In the genomic region with DNA sequence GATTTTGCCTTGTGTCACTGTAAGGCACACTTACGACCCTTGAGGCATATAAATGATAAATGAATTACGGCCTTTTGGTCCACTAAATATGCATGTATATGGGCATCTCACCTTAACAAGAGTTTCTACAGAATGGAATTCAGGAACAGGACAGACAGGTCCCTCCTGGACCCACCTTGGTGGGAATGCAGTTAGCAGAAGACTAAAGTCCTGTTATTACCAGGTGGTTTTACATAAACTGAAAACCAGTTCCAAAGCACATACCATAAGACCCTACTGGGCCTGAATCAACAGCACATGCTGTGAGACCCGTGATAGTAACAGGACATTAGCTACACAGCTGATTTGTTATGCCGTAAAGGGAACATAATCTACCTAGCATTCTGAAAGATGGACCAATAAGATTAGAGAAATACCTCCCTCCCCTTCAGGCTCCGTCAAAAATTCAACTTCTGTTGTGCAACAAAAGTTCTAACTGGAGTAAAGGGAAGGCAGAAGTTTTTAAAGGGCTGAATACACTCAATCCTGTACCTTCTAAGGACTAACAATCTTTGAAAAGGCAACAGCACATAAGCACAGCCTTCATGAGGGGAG, we compare ENCODE assay signal across 26 cellular contexts. TPM values are rescaled to one million over a fixed set of nuclear protein-coding genes. Genes with fewer than 3 reads are reported as not detected.
"Had no signal": no experiment of that assay in that cellular context is flagged by ENCODE, and none has a peak within 500 bp of the region (broad histone marks: within the 10 kb centered on the region; RNA-seq: fewer than 3 reads in every experiment).

No MANE protein-coding gene starts in this region.

- H3K36me3 Mint-ChIP-seq: activated CD8-positive, alpha-beta memory T cell treated with anti-CD3 and anti-CD28 coated beads, Interleukin-2, amount 10 ng/mL, durations not matched to agents 7 days and 5 days; activated naive CD8-positive, alpha-beta T cell had no signal

- H3K27ac Mint-ChIP-seq: activated B cell treated with CpG ODN at 0.5 μM for 24 hours; activated CD4-positive, alpha-beta T cell treated with anti-CD3 and anti-CD28 coated beads, Interleukin-2, amount 10 ng/mL, durations not matched to agents 24 days and 14 days; activated CD8-positive, alpha-beta memory T cell treated with anti-CD3 and anti-CD28 coated beads, Interleukin-2, amount 10 ng/mL, durations not matched to agents 7 days and 5 days; activated naive CD4-positive, alpha-beta T cell treated with anti-CD3 and anti-CD28 coated beads for 36 hours; activated naive CD8-positive, alpha-beta T cell; activated T-cell treated with anti-CD3 and anti-CD28 coated beads, Interleukin-2, amount 50 U/mL, for 24 hours; T-helper 2 cell treated with Interferon-gamma antibody and Interleukin-4, amounts not matched to agents 5 μg/mL and 100 μg/mL, for 36 hours had no signal

- H3K9me3 ChIP-seq: MG63, Peyer's patch, SJSA1 had no signal

- H3K9me3 Mint-ChIP-seq: activated B cell treated with CpG ODN at 0.5 μM for 24 hours; activated CD4-positive, alpha-beta T cell treated with anti-CD3 and anti-CD28 coated beads, Interleukin-2, amount 10 ng/mL, durations not matched to agents 24 days and 14 days; activated naive CD4-positive, alpha-beta T cell treated with anti-CD3 and anti-CD28 coated beads for 36 hours; activated T-cell treated with anti-CD3 and anti-CD28 coated beads, Interleukin-2, amount 50 U/mL, for 24 hours; T-helper 2 cell treated with Interferon-gamma antibody and Interleukin-4, amounts not matched to agents 5 μg/mL and 100 μg/mL, for 36 hours had no signal

- H3K4me3 ChIP-seq: MG63, Peyer's patch, SJSA1 had no signal

- DNase-seq: activated B cell treated with CpG ODN at 0.5 μM for 24 hours; activated CD4-positive, alpha-beta T cell treated with anti-CD3 and anti-CD28 coated beads for 1 hour; activated CD4-positive, alpha-beta T cell treated with anti-CD3 and anti-CD28 coated beads, Interleukin-2, amount 10 ng/mL, durations not matched to agents 24 days and 14 days; activated CD4-positive, alpha-beta T cell treated with anti-CD3 and anti-CD28 coated beads, Interleukin-2, amount 50 U/mL, for 48 hours; activated CD8-positive, alpha-beta memory T cell treated with anti-CD3 and anti-CD28 coated beads, Interleukin-2, amount 10 ng/mL, durations not matched to agents 7 days and 5 days; activated effector memory CD4-positive, alpha-beta T cell treated with anti-CD3 and anti-CD28 coated beads, Interleukin-2, amount 50 U/mL, for 16 hours; activated naive CD4-positive, alpha-beta T cell treated with anti-CD3 and anti-CD28 coated beads for 36 hours; activated T-cell treated with anti-CD3 and anti-CD28 coated beads, Interleukin-2, amount 50 U/mL, for 24 hours; MG63; MV-4-11; NCI-H1092 treated with DMSO at 0.1 percent for 48 hours; NCI-H1436; NCI-H1694 treated with DMSO at 0.1 percent for 48 hours; NCI-H2081; NCI-H510A treated with DMSO at 0.1 percent for 48 hours; NCI-H69; NK-92 treated with Interleukin-12 subunit alpha and Interleukin-12 subunit beta, amount 100 ng/mL, for 24 hours; Peyer's patch; SHP77; SW 1271 had no signal

- H3K4me1 Mint-ChIP-seq: activated B cell treated with CpG ODN at 0.5 μM for 24 hours; activated CD4-positive, alpha-beta T cell treated with anti-CD3 and anti-CD28 coated beads, Interleukin-2, amount 10 ng/mL, durations not matched to agents 24 days and 14 days; activated CD8-positive, alpha-beta memory T cell treated with anti-CD3 and anti-CD28 coated beads, Interleukin-2, amount 10 ng/mL, durations not matched to agents 7 days and 5 days had no signal

- H3K36me3 ChIP-seq: MG63 had no signal

- H3K27me3 ChIP-seq: MG63, Peyer's patch, SJSA1 had no signal

- H3K4me3 Mint-ChIP-seq: activated B cell treated with CpG ODN at 0.5 μM for 24 hours; activated CD4-positive, alpha-beta T cell treated with anti-CD3 and anti-CD28 coated beads, Interleukin-2, amount 10 ng/mL, durations not matched to agents 24 days and 14 days; activated CD8-positive, alpha-beta memory T cell treated with anti-CD3 and anti-CD28 coated beads, Interleukin-2, amount 10 ng/mL, durations not matched to agents 7 days and 5 days; activated naive CD4-positive, alpha-beta T cell treated with anti-CD3 and anti-CD28 coated beads for 36 hours; activated naive CD8-positive, alpha-beta T cell; activated T-cell treated with anti-CD3 and anti-CD28 coated beads, Interleukin-2, amount 50 U/mL, for 24 hours; T-helper 2 cell treated with Interferon-gamma antibody and Interleukin-4, amounts not matched to agents 5 μg/mL and 100 μg/mL, for 36 hours had no signal

- H3K4me1 ChIP-seq: SJSA1 had no signal

- ATAC-seq: activated CD8-positive, alpha-beta memory T cell treated with anti-CD3 and anti-CD28 coated beads, Interleukin-2, amount 10 ng/mL, durations not matched to agents 7 days and 5 days; SK-N-SH treated with all-trans-retinoic acid at 6 μM for 48 hours had no signal

- H3K27ac ChIP-seq: RWPE1, SJSA1 had no signal

RNA-seq across cellular contexts. Expression of gene LAMB1, which starts 24.0 kb away (rescaled TPM):
- total RNA-seq: activated B cell treated with CpG ODN at 0.5 μM for 24 hours; activated CD4-positive, alpha-beta T cell treated with anti-CD3 and anti-CD28 coated beads, Interleukin-2, amount 10 ng/mL, durations not matched to agents 24 days and 14 days; activated CD8-positive, alpha-beta memory T cell treated with anti-CD3 and anti-CD28 coated beads, Interleukin-2, amount 10 ng/mL, durations not matched to agents 7 days and 5 days; T-helper 1 cell treated with Interleukin-12 subunit alpha and Interleukin-12 subunit beta and Interleukin-4 antibody, amounts not matched to agents 30 ng/mL and 1 ng/mL, for 36 hours had no signal
